Comparison of ENCODE assay signal across 12 cellular contexts in the genomic region with DNA sequence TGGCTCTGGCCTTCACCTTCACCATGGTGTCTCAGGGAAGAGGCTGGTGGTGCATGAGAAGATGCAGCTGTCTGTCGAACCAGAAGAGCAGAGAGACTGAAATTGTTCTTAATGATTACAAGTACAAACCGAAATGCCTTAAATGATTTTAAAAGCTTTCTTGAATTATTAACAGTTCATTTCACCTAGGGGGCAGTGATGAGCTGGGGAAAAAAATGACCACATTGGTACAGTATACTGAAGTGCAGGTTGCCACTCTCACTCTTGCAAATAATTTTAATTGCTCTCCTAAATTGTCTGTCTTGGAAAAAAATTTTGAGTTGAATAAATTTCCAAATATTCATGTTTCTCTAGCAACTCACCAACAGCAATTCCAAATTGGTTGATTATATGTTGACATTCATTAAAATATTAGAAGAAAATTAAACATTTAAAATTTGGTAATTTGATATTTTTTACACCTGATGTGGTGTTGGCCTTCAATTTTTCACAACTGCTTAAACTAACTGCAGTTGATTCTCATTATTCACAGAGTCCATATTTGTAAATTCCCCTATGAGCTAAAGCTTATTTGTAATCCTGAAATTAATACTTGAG.
DNase-seq lines count a peak whose midpoint lies in the region; ATAC-seq and TF ChIP-seq lines count a peak whose summit lies in the region.
"Had no signal": no experiment of that assay in that cellular context is flagged by ENCODE, and none has a peak within 500 bp of the region (broad histone marks: within the 10 kb centered on the region; RNA-seq: fewer than 3 reads in every experiment).

No MANE protein-coding gene starts in this region.

- H3K4me3 ChIP-seq in brain microvascular endothelial cell (ENCODE audit: low read depth, low read length) (no peak overlapping the region), testis (no peak overlapping the region), stomach (no peak overlapping the region)
- H3K4me3 ChIP-seq: gastrocnemius medialis had no signal

- no peak for TF ChIP-seq EP300 in stomach (IDR thresholded peaks at IDR 0.05)

- intact Hi-C loops in testis (cut with DNase I; ENCODE audit: low total_unique reads): no loop called here
- intact Hi-C loops in stomach (cut with DNase I; ENCODE audit: low total_unique reads): no loop called here

- H3K9me3 ChIP-seq in testis (no peaks in the 10 kb centered on the region), stomach (no peaks in the 10 kb centered on the region)
- H3K9me3 ChIP-seq: gastrocnemius medialis had no signal

- H3K4me1 ChIP-seq in testis (no peaks in the 10 kb centered on the region), stomach (no peaks in the 10 kb centered on the region)
- H3K4me1 ChIP-seq: gastrocnemius medialis had no signal

- H3K27me3 ChIP-seq in brain microvascular endothelial cell (replicated peaks): no peaks in the 10 kb centered on the region
- no peaks in the 10 kb centered on the region for H3K27me3 ChIP-seq in testis
- H3K27me3 ChIP-seq in stomach: no peaks in the 10 kb centered on the region
- H3K27me3 ChIP-seq: gastrocnemius medialis had no signal

- DNase-seq in SKM-1 treated with dmso at 0.1 percent for 144 hours (lab: John Stamatoyannopoulos, UW; ENCODE audit: unreplicated experiment): peak; percentile 7
- no peak for DNase-seq in SKM-1 (lab: John Stamatoyannopoulos, UW; ENCODE audit: unreplicated experiment)
- DNase-seq in MV-4-11 (lab: John Stamatoyannopoulos, UW): peak; percentile 2
- DNase-seq in brain microvascular endothelial cell: no peak
- peak; percentile 33 for DNase-seq in testis
- DNase-seq in stomach: no peak
- no peak for DNase-seq in GDM1 (lab: John Stamatoyannopoulos, UW)
- DNase-seq: activated CD4-positive, alpha-beta T cell treated with anti-CD3 and anti-CD28 coated beads, Interleukin-2, amount 50 U/mL, for 1 hour; amniotic stem cell; gastrocnemius medialis; NCI-H2171 had no signal

- ATAC-seq in HG03457 (IDR thresholded peaks at IDR 0.05; ENCODE audit: unreplicated experiment): no peak
- ATAC-seq: gastrocnemius medialis had no signal

- in situ Hi-C loops in brain microvascular endothelial cell (cut with HindIII; ENCODE audit: low pct_ligation_motif_present, low sequenced_read_pairs): no loop called here

- H3K36me3 ChIP-seq in brain microvascular endothelial cell (replicated peaks) (no peaks in the 10 kb centered on the region), testis (ENCODE audit: low read depth, missing control alignments) (no peaks in the 10 kb centered on the region), stomach (no peaks in the 10 kb centered on the region)
- H3K36me3 ChIP-seq: gastrocnemius medialis had no signal

- H3K27ac ChIP-seq in brain microvascular endothelial cell (no peak overlapping the region), testis (no peak overlapping the region), stomach (no peak overlapping the region)
- H3K27ac ChIP-seq: gastrocnemius medialis had no signal

- TF ChIP-seq CTCF in brain microvascular endothelial cell (IDR thresholded peaks at IDR 0.05; ENCODE audit: low read depth, low read length, missing control alignments) (peak; percentile 12), testis (IDR thresholded peaks at IDR 0.05) (peak in 2 of 3 experiments; percentile 5 to 40), stomach (IDR thresholded peaks at IDR 0.05) (no peak)

- 78 to 85% methylated on average over 2 of the region's 2 CpGs for WGBS in testis, 2 donors
- WGBS in stomach, 5 donors: 56 to 69% (median 69%) methylated on average over 2 of the region's 2 CpGs

- TF ChIP-seq POLR2A in testis (IDR thresholded peaks at IDR 0.05) (no peak), stomach (IDR thresholded peaks at IDR 0.05) (no peak)

Comparison
In these comparisons a context has a peak if more than half of its experiments do, and no peak if none do; other contexts are left out.
1. DNase-seq: peak in SKM-1 treated with dmso at 0.1 percent for 144 hours (single experiment), MV-4-11 (single experiment) and testis (single experiment); none in SKM-1 (single experiment), brain microvascular endothelial cell (single experiment), stomach (single experiment) and GDM1 (single experiment).
2. CTCF ChIP-seq: peak in brain microvascular endothelial cell (single experiment) and testis (2 of 3); none in stomach (0 of 7).